In the genomic region with DNA sequence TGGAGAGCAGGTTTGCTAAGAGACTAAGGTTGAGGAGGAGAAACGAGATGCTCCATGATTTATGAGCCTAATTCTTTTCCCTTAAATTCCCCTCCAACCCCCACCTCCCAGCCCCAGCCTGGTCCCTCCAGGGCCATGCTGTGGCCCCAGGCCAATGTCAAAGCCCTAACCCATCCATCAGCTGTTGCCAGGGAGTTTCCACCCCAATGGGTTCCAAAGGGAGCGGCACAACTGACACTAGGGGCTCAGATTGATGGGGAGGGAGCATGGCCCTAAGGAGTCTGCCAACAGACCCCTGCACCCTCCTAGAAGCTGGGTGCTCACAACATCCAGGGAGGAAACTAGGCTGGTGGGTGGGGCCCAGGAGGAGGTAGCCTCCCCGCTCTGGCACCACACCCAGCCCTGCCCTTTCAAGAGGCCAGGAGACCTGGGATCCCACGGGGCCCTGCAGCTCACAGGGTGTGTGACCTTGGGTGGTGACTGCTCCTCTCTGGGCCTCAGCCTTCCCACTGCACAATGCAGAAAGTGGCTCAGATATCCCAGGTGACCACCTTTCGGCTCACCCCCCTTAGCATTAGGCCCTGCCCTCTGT, we compare ENCODE assay signal across 1 cellular context.
TF ChIP-seq lines count a peak whose summit lies in the region.

No MANE protein-coding gene starts in this region.

TF ChIP-seq in WTC11, 78 proteins besides CTCF, POLR2A, EP300 and RAD21 (continued from another document):
- TF ChIP-seq, protein P1, sequence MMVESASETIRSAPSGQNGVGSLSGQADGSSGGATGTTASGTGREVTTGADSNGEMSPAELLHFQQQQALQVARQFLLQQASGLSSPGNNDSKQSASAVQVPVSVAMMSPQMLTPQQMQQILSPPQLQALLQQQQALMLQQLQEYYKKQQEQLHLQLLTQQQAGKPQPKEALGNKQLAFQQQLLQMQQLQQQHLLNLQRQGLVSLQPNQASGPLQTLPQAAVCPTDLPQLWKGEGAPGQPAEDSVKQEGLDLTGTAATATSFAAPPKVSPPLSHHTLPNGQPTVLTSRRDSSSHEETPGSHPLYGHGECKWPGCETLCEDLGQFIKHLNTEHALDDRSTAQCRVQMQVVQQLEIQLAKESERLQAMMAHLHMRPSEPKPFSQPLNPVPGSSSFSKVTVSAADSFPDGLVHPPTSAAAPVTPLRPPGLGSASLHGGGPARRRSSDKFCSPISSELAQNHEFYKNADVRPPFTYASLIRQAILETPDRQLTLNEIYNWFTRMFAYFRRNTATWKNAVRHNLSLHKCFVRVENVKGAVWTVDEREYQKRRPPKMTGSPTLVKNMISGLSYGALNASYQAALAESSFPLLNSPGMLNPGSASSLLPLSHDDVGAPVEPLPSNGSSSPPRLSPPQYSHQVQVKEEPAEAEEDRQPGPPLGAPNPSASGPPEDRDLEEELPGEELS (CRISPR knock-in tag; IDR thresholded peaks at IDR 0.05), result no peak
- TF ChIP-seq, protein P2, sequence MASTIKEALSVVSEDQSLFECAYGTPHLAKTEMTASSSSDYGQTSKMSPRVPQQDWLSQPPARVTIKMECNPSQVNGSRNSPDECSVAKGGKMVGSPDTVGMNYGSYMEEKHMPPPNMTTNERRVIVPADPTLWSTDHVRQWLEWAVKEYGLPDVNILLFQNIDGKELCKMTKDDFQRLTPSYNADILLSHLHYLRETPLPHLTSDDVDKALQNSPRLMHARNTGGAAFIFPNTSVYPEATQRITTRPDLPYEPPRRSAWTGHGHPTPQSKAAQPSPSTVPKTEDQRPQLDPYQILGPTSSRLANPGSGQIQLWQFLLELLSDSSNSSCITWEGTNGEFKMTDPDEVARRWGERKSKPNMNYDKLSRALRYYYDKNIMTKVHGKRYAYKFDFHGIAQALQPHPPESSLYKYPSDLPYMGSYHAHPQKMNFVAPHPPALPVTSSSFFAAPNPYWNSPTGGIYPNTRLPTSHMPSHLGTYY (CRISPR knock-in tag; IDR thresholded peaks at IDR 0.05), result no peak
- TF ChIP-seq NFATC4 (CRISPR knock-in tag; IDR thresholded peaks at IDR 0.05) (no peak), ZNF425 (CRISPR knock-in tag; conservative IDR thresholded peaks at IDR 0.05) (no peak), ZNF281 (CRISPR knock-in tag; IDR thresholded peaks at IDR 0.05) (no peak), NFYB (CRISPR knock-in tag; conservative IDR thresholded peaks at IDR 0.05; ENCODE audit: low read depth) (no peak), FOXJ3 (CRISPR knock-in tag; IDR thresholded peaks at IDR 0.05; ENCODE audit: borderline replicate concordance) (no peak)
